ENCODE assay signal across 6 cellular contexts in genomic region chr13:72901546-72901945, GRCh38.
A peak's percentile ranks its signal among the peaks of the same experiment; 100 is the strongest.
DNase-seq lines count a peak whose midpoint lies in the region; ATAC-seq and TF ChIP-seq lines count a peak whose summit lies in the region.
"Not testable (repeated sequence)": the region's sequence is repeated elsewhere in the genome, so short reads cannot be mapped to it uniquely, and the experiment has no call there.

No MANE protein-coding gene starts in this region.

- not testable (repeated sequence) for H3K27ac ChIP-seq in body of pancreas

- H3K27me3 ChIP-seq in body of pancreas = not testable (repeated sequence)

- peak overlapping the region; percentile 67 for H3K27ac Mint-ChIP-seq in memory B cell

- H3K4me1 Mint-ChIP-seq in memory B cell = not testable (repeated sequence)

- H3K4me1 ChIP-seq in body of pancreas = not testable (repeated sequence)

- H3K36me3 Mint-ChIP-seq in memory B cell = peaks cover 12% of the 10 kb centered on the region

- not testable (repeated sequence) for H3K9me3 Mint-ChIP-seq in memory B cell

- ATAC-seq in body of pancreas; memory B cell (ENCODE audit: low read depth): not testable (repeated sequence)

- not testable (repeated sequence) for H3K4me3 Mint-ChIP-seq in memory B cell

- 55 to 57% methylated on average over 7 of the region's 7 CpGs for WGBS in body of pancreas, 2 donors

- H3K36me3 ChIP-seq in body of pancreas (replicated peaks in 1 of 2; ENCODE audit: insufficient read depth in 1 of 2, low read depth in 2 of 2) = not testable (repeated sequence)

- not testable (repeated sequence) for TF ChIP-seq POLR2A in body of pancreas (IDR thresholded peaks at IDR 0.05)

- peak; percentile 72 for DNase-seq in AG10803 (ENCODE audit: low read depth)
- DNase-seq in GM04504 (ENCODE audit: low read depth) = peak; percentile 12
- peak in 3 of 4 donors; percentile 4 to 24 (median 13) for DNase-seq in body of pancreas
- DNase-seq in fibroblast of gingiva (ENCODE audit: low read depth) = peak; percentile 79
- peak; percentile 65 for DNase-seq in fibroblast of peridontal ligament (ENCODE audit: extremely low read depth)
- not testable (repeated sequence) for DNase-seq in memory B cell (ENCODE audit: low spot score in 2 of 2)

- not testable (repeated sequence) for H3K9me3 ChIP-seq in body of pancreas

- intact Hi-C loops in body of pancreas (cut with DNase I) = not testable (repeated sequence)

- H3K27me3 Mint-ChIP-seq in memory B cell = not testable (repeated sequence)

- not testable (repeated sequence) for H3K4me3 ChIP-seq in AG10803 (ENCODE audit: low read length); body of pancreas

- TF ChIP-seq CTCF in AG10803 (conservative IDR thresholded peaks at IDR 0.05; ENCODE audit: low read length); body of pancreas (IDR thresholded peaks at IDR 0.05): not testable (repeated sequence)
